9 cellular contexts compared by ENCODE assay signal in the genomic region with DNA sequence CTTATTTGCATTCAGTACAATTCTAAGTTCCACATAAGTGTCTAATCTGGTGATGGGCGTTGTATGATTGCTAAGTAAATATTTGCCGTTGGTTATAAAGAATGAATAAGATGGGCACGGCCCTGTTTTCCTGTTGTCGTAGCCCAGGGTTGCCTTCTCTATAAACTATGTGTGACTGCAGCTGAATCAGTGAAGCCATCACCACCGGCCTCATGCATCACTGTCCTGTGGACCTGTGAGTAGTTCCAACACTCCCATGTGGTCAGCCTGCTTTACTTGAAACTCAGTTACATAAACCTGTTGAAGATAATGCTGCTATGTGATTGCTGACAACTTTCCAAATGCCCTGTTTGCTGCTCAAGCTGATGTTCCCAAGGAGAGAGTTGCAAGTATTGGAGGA. TPM values are rescaled to one million over a fixed set of nuclear protein-coding genes. Genes with fewer than 3 reads are reported as not detected.
DNase-seq lines count a peak whose midpoint lies in the region; ATAC-seq and TF ChIP-seq lines count a peak whose summit lies in the region.
"Had no signal": no experiment of that assay in that cellular context is flagged by ENCODE, and none has a peak within 500 bp of the region (broad histone marks: within the 10 kb centered on the region; RNA-seq: fewer than 3 reads in every experiment).

No MANE protein-coding gene starts in this region.

- no peak for TF ChIP-seq CTCF in left lung (IDR thresholded peaks at IDR 0.05)

- H3K27ac ChIP-seq in left lung, result peak overlapping the region; percentile 91 to 93

- no peaks in the 10 kb centered on the region for H3K9me3 ChIP-seq in left lung

- intact Hi-C loops in activated T-helper 1 cell treated with anti-CD3 and anti-CD28 coated beads, Interleukin-12 subunit alpha, Interleukin-12 subunit beta, Interleukin-2, Interleukin-4 antibody, amounts not matched to agents 30 ng/mL and 10 ng/mL and 1 ng/mL, durations not matched to agents 14 hours and 24 hours and 36 hours (cut with micrococcal nuclease), result no loop called here
- intact Hi-C loops in left lung (cut with DNase I), result no loop called here

- peak overlapping the region; percentile 8 for H3K4me3 Mint-ChIP-seq in activated T-helper 1 cell treated with anti-CD3 and anti-CD28 coated beads, Interleukin-12 subunit alpha, Interleukin-12 subunit beta, Interleukin-2, Interleukin-4 antibody, amounts not matched to agents 30 ng/mL and 10 ng/mL and 1 ng/mL, durations not matched to agents 14 hours and 24 hours and 36 hours
- H3K4me3 Mint-ChIP-seq: nephron had no signal

- H3K36me3 Mint-ChIP-seq in activated T-helper 1 cell treated with anti-CD3 and anti-CD28 coated beads, Interleukin-12 subunit alpha, Interleukin-12 subunit beta, Interleukin-2, Interleukin-4 antibody, amounts not matched to agents 30 ng/mL and 10 ng/mL and 1 ng/mL, durations not matched to agents 14 hours and 24 hours and 36 hours (ENCODE audit: low read depth), result no peaks in the 10 kb centered on the region

- no peak overlapping the region for H3K4me3 ChIP-seq in left lung

- peak overlapping the region; percentile 99 for H3K27ac Mint-ChIP-seq in activated T-helper 1 cell treated with anti-CD3 and anti-CD28 coated beads, Interleukin-12 subunit alpha, Interleukin-12 subunit beta, Interleukin-2, Interleukin-4 antibody, amounts not matched to agents 30 ng/mL and 10 ng/mL and 1 ng/mL, durations not matched to agents 14 hours and 24 hours and 36 hours

- peak; percentile 86 for DNase-seq in A172 (ENCODE audit: low spot score)
- peak; percentile 65 for DNase-seq in HK-2 (ENCODE audit: unreplicated experiment)
- no peak for DNase-seq in activated T-helper 1 cell treated with anti-CD3 and anti-CD28 coated beads, Interleukin-12 subunit alpha, Interleukin-12 subunit beta, Interleukin-2, Interleukin-4 antibody, amounts not matched to agents 30 ng/mL and 10 ng/mL and 1 ng/mL, durations not matched to agents 14 hours and 24 hours and 36 hours (ENCODE audit: low spot score)
- DNase-seq in left lung, result no peak
- DNase-seq in DMS114 treated with DMSO at 0.1 percent for 48 hours (lab: John Stamatoyannopoulos, UW; ENCODE audit: unreplicated experiment), result no peak
- no peak for DNase-seq in NAMALWA (ENCODE audit: low spot score)

- no peaks in the 10 kb centered on the region for H3K27me3 ChIP-seq in left lung

- H3K4me1 ChIP-seq in left lung, result peaks cover 40 to 88% of the 10 kb centered on the region in 2 donors

- peak; percentile 47 for ATAC-seq in left lung
- no peak for ATAC-seq in HG03025 (IDR thresholded peaks at IDR 0.05; ENCODE audit: low FRiP score, unreplicated experiment)
- ATAC-seq in GM19455 (IDR thresholded peaks at IDR 0.05; ENCODE audit: unreplicated experiment), result no peak

- H3K27me3 Mint-ChIP-seq in activated T-helper 1 cell treated with anti-CD3 and anti-CD28 coated beads, Interleukin-12 subunit alpha, Interleukin-12 subunit beta, Interleukin-2, Interleukin-4 antibody, amounts not matched to agents 30 ng/mL and 10 ng/mL and 1 ng/mL, durations not matched to agents 14 hours and 24 hours and 36 hours (ENCODE audit: insufficient read depth), result no peaks in the 10 kb centered on the region

- H3K9me3 Mint-ChIP-seq in activated T-helper 1 cell treated with anti-CD3 and anti-CD28 coated beads, Interleukin-12 subunit alpha, Interleukin-12 subunit beta, Interleukin-2, Interleukin-4 antibody, amounts not matched to agents 30 ng/mL and 10 ng/mL and 1 ng/mL, durations not matched to agents 14 hours and 24 hours and 36 hours, result no peaks in the 10 kb centered on the region
- H3K9me3 Mint-ChIP-seq: nephron had no signal

- peaks cover 82% of the 10 kb centered on the region for H3K4me1 Mint-ChIP-seq in activated T-helper 1 cell treated with anti-CD3 and anti-CD28 coated beads, Interleukin-12 subunit alpha, Interleukin-12 subunit beta, Interleukin-2, Interleukin-4 antibody, amounts not matched to agents 30 ng/mL and 10 ng/mL and 1 ng/mL, durations not matched to agents 14 hours and 24 hours and 36 hours (ENCODE audit: low read depth)

- no peaks in the 10 kb centered on the region for H3K36me3 ChIP-seq in left lung

RNA-seq across cellular contexts. Expression of a gene that starts 21.6 kb away (rescaled TPM):
- 20.3 and 20.4 TPM in 2 replicates for total RNA-seq in A172 (2014; rRNA removed; shearing (Covaris generic))
- total RNA-seq in activated T-helper 1 cell treated with anti-CD3 and anti-CD28 coated beads, Interleukin-12 subunit alpha, Interleukin-12 subunit beta, Interleukin-2, Interleukin-4 antibody, amounts not matched to agents 30 ng/mL and 10 ng/mL and 1 ng/mL, durations not matched to agents 14 hours and 24 hours and 36 hours, result 110 and 113 TPM in 2 replicates
- 100 to 1,000 TPM; 158 to 217 TPM for total RNA-seq in left lung

Comparison
In these comparisons a context has a peak if more than half of its experiments do, and no peak if none do; other contexts are left out.
1. DNase-seq: peak in A172 (single experiment) and HK-2 (single experiment); none in activated T-helper 1 cell treated with anti-CD3 and anti-CD28 coated beads, Interleukin-12 subunit alpha, Interleukin-12 subunit beta, Interleukin-2, Interleukin-4 antibody, amounts not matched to agents 30 ng/mL and 10 ng/mL and 1 ng/mL, durations not matched to agents 14 hours and 24 hours and 36 hours (single experiment), left lung (0 of 2), DMS114 treated with DMSO at 0.1 percent for 48 hours (single experiment) and NAMALWA (single experiment).